In the genomic region with DNA sequence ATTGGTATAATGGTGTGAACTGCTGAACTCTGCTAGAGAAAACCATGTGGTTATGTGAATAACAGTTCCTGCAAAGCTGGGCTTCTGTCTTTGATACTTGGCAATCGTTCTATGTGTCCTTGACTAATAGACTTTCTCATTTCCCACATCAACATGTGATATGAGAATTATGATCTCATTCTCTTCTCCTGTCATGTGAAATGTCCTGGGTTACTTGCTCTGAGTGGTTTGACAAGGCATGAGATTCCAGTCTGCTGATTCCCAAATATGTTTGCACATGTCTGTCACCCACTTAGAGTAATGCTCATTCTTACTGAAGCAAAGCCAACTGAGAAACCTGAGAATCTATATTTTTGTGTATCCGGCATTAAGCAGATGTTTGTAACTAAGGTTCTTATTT, we compare ENCODE assay signal across 20 cellular contexts.
DNase-seq lines count a peak whose midpoint lies in the region; ATAC-seq and FAIRE-seq lines count a peak whose summit lies in the region.
"Had no signal": no experiment of that assay in that cellular context is flagged by ENCODE, and none has a peak within 500 bp of the region (broad histone marks: within the 10 kb centered on the region; RNA-seq: fewer than 3 reads in every experiment).

No MANE protein-coding gene starts in this region.

- H3K36me3 Mint-ChIP-seq in effector memory CD8-positive, alpha-beta T cell (ENCODE audit: insufficient read depth), result peaks cover 73% of the 10 kb centered on the region
- H3K36me3 Mint-ChIP-seq in immature natural killer cell, result peaks cover 48 to 54% (median 53%) of the 10 kb centered on the region in 3 donors

- peaks cover 2 to 7% of the 10 kb centered on the region in 2 donors for H3K9me3 Mint-ChIP-seq in effector memory CD8-positive, alpha-beta T cell
- peaks cover 0 to 11% (median 7%) of the 10 kb centered on the region in 6 donors for H3K9me3 Mint-ChIP-seq in immature natural killer cell
- peaks cover 14 to 17% of the 10 kb centered on the region in 2 donors for H3K9me3 Mint-ChIP-seq in stimulated activated naive CD8-positive, alpha-beta T cell treated with anti-CD3 and anti-CD28 coated beads, Interleukin-15, amount 100 ng/mL, for 72 hours

- H3K27me3 Mint-ChIP-seq in effector memory CD8-positive, alpha-beta T cell, result no peaks in the 10 kb centered on the region
- H3K27me3 Mint-ChIP-seq in immature natural killer cell (ENCODE audit: low read depth in 3 of 3), result peaks cover 0 to 9% (median 6%) of the 10 kb centered on the region in 3 donors
- no peaks in the 10 kb centered on the region for H3K27me3 Mint-ChIP-seq in stimulated activated naive CD8-positive, alpha-beta T cell treated with anti-CD3 and anti-CD28 coated beads, Interleukin-15, amount 100 ng/mL, for 72 hours

- peak overlapping the region; percentile 66 to 77 for H3K27ac Mint-ChIP-seq in effector memory CD8-positive, alpha-beta T cell
- peak overlapping the region in 4 of 6 donors; percentile 8 to 71 (median 49) for H3K27ac Mint-ChIP-seq in immature natural killer cell
- H3K27ac Mint-ChIP-seq in stimulated activated naive CD8-positive, alpha-beta T cell treated with anti-CD3 and anti-CD28 coated beads, Interleukin-15, amount 100 ng/mL, for 72 hours, result no peak overlapping the region
- H3K27ac Mint-ChIP-seq: mesothelial cell of epicardium had no signal

- no peak for ATAC-seq in effector memory CD8-positive, alpha-beta T cell (replicated peaks)
- no peak for ATAC-seq in stimulated activated naive CD8-positive, alpha-beta T cell treated with anti-CD3 and anti-CD28 coated beads, Interleukin-15, amount 100 ng/mL, for 72 hours

- FAIRE-seq in HTR-8/SVneo (lab: Jason Lieb, UNC) (peak; percentile 91), RCC 7860 (lab: Jason Lieb, UNC) (no peak)
- FAIRE-seq: frontal cortex had no signal

- H3K4me1 Mint-ChIP-seq in effector memory CD8-positive, alpha-beta T cell (ENCODE audit: low read depth in 2 of 2), result peaks cover 16 to 64% of the 10 kb centered on the region in 2 donors
- peaks cover 52 to 92% of the 10 kb centered on the region in 2 donors for H3K4me1 Mint-ChIP-seq in immature natural killer cell
- peaks cover 18% of the 10 kb centered on the region for H3K4me1 Mint-ChIP-seq in stimulated activated naive CD8-positive, alpha-beta T cell treated with anti-CD3 and anti-CD28 coated beads, Interleukin-15, amount 100 ng/mL, for 72 hours

- DNase-seq in A172 (ENCODE audit: low spot score), result peak; percentile 3
- DNase-seq in HTR-8/SVneo (ENCODE audit: insufficient read length, low spot score), result no peak
- no peak for DNase-seq in effector memory CD8-positive, alpha-beta T cell
- no peak for DNase-seq in immature natural killer cell
- no peak for DNase-seq in SW480 (ENCODE audit: low spot score)
- DNase-seq in RCC 7860 (ENCODE audit: low spot score), result no peak
- DNase-seq in SKM-1 treated with dmso at 0.1 percent for 144 hours (lab: John Stamatoyannopoulos, UW; ENCODE audit: unreplicated experiment), result no peak
- no peak for DNase-seq in stimulated activated naive CD8-positive, alpha-beta T cell treated with anti-CD3 and anti-CD28 coated beads, Interleukin-15, amount 100 ng/mL, for 72 hours
- DNase-seq: activated CD4-positive, alpha-beta T cell treated with anti-CD3 and anti-CD28 coated beads for 4 hours; activated gamma-delta T cell treated with Interleukin-2 at 50 U/mL for 16 hours; aorta; GDM1; H7; NCI-H146; NCI-H345; right lobe of liver; SK-N-SH; stimulated activated CD4-positive, alpha-beta T cell treated with anti-CD3 and anti-CD28 coated beads, Interleukin-2, amount 100 ng/mL, for 48 hours had no signal

- H3K4me3 Mint-ChIP-seq in effector memory CD8-positive, alpha-beta T cell, result peak overlapping the region; percentile 1 to 38
- peak overlapping the region in 1 of 5 donors; percentile 20 for H3K4me3 Mint-ChIP-seq in immature natural killer cell
- no peak overlapping the region for H3K4me3 Mint-ChIP-seq in stimulated activated naive CD8-positive, alpha-beta T cell treated with anti-CD3 and anti-CD28 coated beads, Interleukin-15, amount 100 ng/mL, for 72 hours
- H3K4me3 Mint-ChIP-seq: mesothelial cell of epicardium had no signal

Comparison
In these comparisons a context has a peak if more than half of its experiments do, and no peak if none do; other contexts are left out.
1. H3K27ac Mint-ChIP-seq: peak in effector memory CD8-positive, alpha-beta T cell (2 of 2) and immature natural killer cell (4 of 6); none in stimulated activated naive CD8-positive, alpha-beta T cell treated with anti-CD3 and anti-CD28 coated beads, Interleukin-15, amount 100 ng/mL, for 72 hours (0 of 2).
2. H3K4me3 Mint-ChIP-seq: peak in effector memory CD8-positive, alpha-beta T cell (2 of 2); none in stimulated activated naive CD8-positive, alpha-beta T cell treated with anti-CD3 and anti-CD28 coated beads, Interleukin-15, amount 100 ng/mL, for 72 hours (0 of 2).